ENCODE assay signal across 8 cellular contexts in the genomic region with DNA sequence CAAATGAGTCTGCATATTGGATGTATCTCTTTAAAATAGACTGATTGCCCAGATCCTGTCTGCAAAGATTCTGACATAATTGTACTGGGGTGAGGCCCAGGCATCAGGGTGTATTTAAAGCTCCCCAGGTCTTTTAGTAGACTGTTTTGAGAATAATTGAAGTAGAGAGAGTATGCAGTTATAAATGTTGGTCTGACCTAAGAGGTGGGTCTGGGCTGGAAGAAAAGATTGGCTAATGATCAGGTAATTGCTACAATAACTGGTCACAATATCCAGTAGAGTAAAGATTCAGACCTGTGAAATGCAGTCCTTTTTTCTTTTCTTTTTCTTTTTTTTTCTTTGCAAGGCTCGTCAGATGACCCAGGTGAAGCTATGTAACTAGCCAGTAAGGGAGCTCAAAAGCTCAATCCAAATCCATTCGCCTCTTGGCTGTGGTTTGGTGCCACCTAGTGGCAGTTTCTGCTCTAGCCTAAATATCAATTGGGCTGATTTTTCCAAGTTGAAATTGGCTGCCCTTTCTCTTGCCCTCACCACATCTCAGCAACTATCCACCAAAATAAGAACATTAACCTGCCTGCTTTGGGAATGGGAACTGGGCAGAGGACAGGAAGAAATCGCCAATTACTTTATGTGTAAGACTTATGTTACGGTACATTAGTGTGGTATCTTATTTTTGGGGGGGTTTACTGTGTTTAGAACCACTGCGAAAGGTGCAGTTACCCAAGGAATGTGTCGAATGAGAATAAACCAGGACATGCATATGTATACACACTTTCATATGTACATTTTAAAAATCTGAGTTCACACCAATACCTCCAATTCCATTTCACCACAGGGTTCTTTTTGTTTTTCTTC. TPM values are rescaled to one million over a fixed set of nuclear protein-coding genes. Genes with fewer than 3 reads are reported as not detected.
DNase-seq lines count a peak whose midpoint lies in the region; ATAC-seq and TF ChIP-seq lines count a peak whose summit lies in the region.

No MANE protein-coding gene starts in this region.

- no peak overlapping the region for H3K4me3 ChIP-seq in GM23338
- H3K4me3 ChIP-seq in WERI-Rb-1 (ENCODE audit: low read depth, low read length) = no peak overlapping the region
- H3K4me3 ChIP-seq in breast epithelium = no peak overlapping the region

- H3K27ac ChIP-seq in GM23338 (ENCODE audit: low read depth) (peak overlapping the region; percentile 89), WERI-Rb-1 (no peak overlapping the region), breast epithelium (no peak overlapping the region)

- H3K27ac Mint-ChIP-seq in GM23338 = peak overlapping the region; percentile 91

- peak overlapping the region; percentile 30 for H3K4me2 ChIP-seq in GM23338

- H3K4me1 ChIP-seq in GM23338 (ENCODE audit: insufficient read depth) = peaks cover 18% of the 10 kb centered on the region
- no peaks in the 10 kb centered on the region for H3K4me1 ChIP-seq in breast epithelium

- no peaks in the 10 kb centered on the region for H3K9me3 Mint-ChIP-seq in GM23338

- H3K9me2 ChIP-seq in GM23338 (ENCODE audit: insufficient read depth) = no peaks in the 10 kb centered on the region

- ATAC-seq in GM23338 (peak; percentile 96), GM18909 (IDR thresholded peaks at IDR 0.05; ENCODE audit: poor library complexity, unreplicated experiment) (no peak)

- H3K27me3 Mint-ChIP-seq in GM23338 (ENCODE audit: insufficient read depth, low read depth, poor library complexity) = no peaks in the 10 kb centered on the region

- intact Hi-C loops in breast epithelium (cut with DNase I; ENCODE audit: low total_unique reads) = no loop called here

- peaks cover 31% of the 10 kb centered on the region for H3K36me3 Mint-ChIP-seq in GM23338 (ENCODE audit: low read depth)

- DNase-seq in CD1c-positive myeloid dendritic cell (ENCODE audit: extremely low spot score) (peak; percentile 80), GM23338 (ENCODE audit: low spot score) (peak; percentile 97), NCI-H2171 (lab: John Stamatoyannopoulos, UW) (peak; percentile 7), WERI-Rb-1 (peak; percentile 75), breast epithelium (ENCODE audit: low spot score in 2 of 2) (peak; percentile 53 to 72), iris pigment epithelial cell (ENCODE audit: low read depth) (peak; percentile 76)
- DNase-seq in stimulated activated CD4-positive, alpha-beta T cell treated with anti-CD3 and anti-CD28 coated beads, Interleukin-1b, Interleukin-23, amount 100 ng/mL, for 24 hours (ENCODE audit: low read depth in 4 of 4, low spot score in 1 of 4) = peak; percentile 51 to 62 (median 59)

- peaks cover 2% of the 10 kb centered on the region; the same call in 1 of the 2 replicates for H3F3A ChIP-seq in GM23338 (replicated peaks; ENCODE audit: low read depth)

- H3K4me3 Mint-ChIP-seq in GM23338 = peak overlapping the region; percentile 41

- H3K4me1 Mint-ChIP-seq in GM23338 = peaks cover 27% of the 10 kb centered on the region

- no peaks in the 10 kb centered on the region for H3K79me2 ChIP-seq in GM23338 (replicated peaks; ENCODE audit: insufficient read depth)

- H4K20me1 ChIP-seq in GM23338 (replicated peaks; ENCODE audit: insufficient read depth) = no peaks in the 10 kb centered on the region

- H3K9me3 ChIP-seq in WERI-Rb-1 (ENCODE audit: severe bottlenecking) (no peaks in the 10 kb centered on the region), breast epithelium (no peaks in the 10 kb centered on the region)

- H3K27me3 ChIP-seq in GM23338 (ENCODE audit: insufficient read depth) = no peaks in the 10 kb centered on the region
- no peaks in the 10 kb centered on the region for H3K27me3 ChIP-seq in WERI-Rb-1 (ENCODE audit: insufficient read depth, low read depth, severe bottlenecking)
- no peaks in the 10 kb centered on the region for H3K27me3 ChIP-seq in breast epithelium

- H3K36me3 ChIP-seq in GM23338 (ENCODE audit: insufficient read depth) = peaks cover 15% of the 10 kb centered on the region
- peaks cover 9% of the 10 kb centered on the region for H3K36me3 ChIP-seq in WERI-Rb-1
- no peaks in the 10 kb centered on the region for H3K36me3 ChIP-seq in breast epithelium

- TF ChIP-seq POLR2A in breast epithelium (IDR thresholded peaks at IDR 0.05) = no peak

- H2AFZ ChIP-seq in GM23338 = no peak overlapping the region

- peak; percentile 97 to 100 for TF ChIP-seq CTCF in GM23338 (conservative IDR thresholded peaks at IDR 0.05; ENCODE audit: low read depth in 2 of 2)
- peak; percentile 78 for TF ChIP-seq CTCF in WERI-Rb-1 (IDR thresholded peaks at IDR 0.05; ENCODE audit: low read depth, low read length)
- peak; percentile 77 to 92 (median 88) for TF ChIP-seq CTCF in breast epithelium (IDR thresholded peaks at IDR 0.05)

TF ChIP-seq in GM23338, 12 proteins besides CTCF, POLR2A, EP300 and RAD21 (continues in another document):
- peak; percentile 44; the same call in 1 of the 2 replicates for TF ChIP-seq ZNF462 (CRISPR knock-in tag; IDR thresholded peaks at IDR 0.05)

RNA-seq across cellular contexts. Expression of gene ZNF143, which starts 45.9 kb away (rescaled TPM):
- total RNA-seq in GM23338 (2014; rRNA removed; shearing (Covaris generic)) = 43.3 and 44.2 TPM in 2 replicates
- 30.7 and 33.5 TPM in 2 replicates for polyA plus RNA-seq in GM23338 (2016; fragmentation: Nextera tagmentation; extraction: Ambion mirVana)
- 10 to 100 TPM; 21.1 to 41.3 (median 39.2) TPM for total RNA-seq in breast epithelium

Comparison
In these comparisons a context has a peak if more than half of its experiments do, and no peak if none do; other contexts are left out.
1. DNase-seq: peak in every context shown above with its lines; median percentile 97 in GM23338; 80 in CD1c-positive myeloid dendritic cell; 76 in iris pigment epithelial cell; 75 in WERI-Rb-1; 62 in breast epithelium; 59 in stimulated activated CD4-positive, alpha-beta T cell treated with anti-CD3 and anti-CD28 coated beads, Interleukin-1b, Interleukin-23, amount 100 ng/mL, for 24 hours; 7 in NCI-H2171.